In the genomic region with DNA sequence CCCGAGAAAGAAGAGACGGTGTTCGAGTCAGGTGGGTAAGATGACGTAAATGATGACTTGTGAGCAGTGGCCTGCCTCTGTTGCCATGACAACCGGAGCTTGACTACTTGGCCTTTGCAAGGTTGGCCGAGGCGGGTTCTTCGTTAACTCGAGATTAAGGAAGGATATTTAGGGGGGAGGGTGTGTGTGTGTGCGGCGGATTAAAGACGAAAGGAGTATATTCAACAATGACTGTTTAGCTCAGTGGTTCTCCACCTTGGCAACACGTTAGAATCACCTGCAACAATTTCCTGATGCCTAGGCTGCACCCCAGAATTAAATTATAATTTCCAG, we compare ENCODE assay signal across 8 cellular contexts. TPM values are rescaled to one million over a fixed set of nuclear protein-coding genes. Genes with fewer than 3 reads are reported as not detected.
DNase-seq lines count a peak whose midpoint lies in the region; ATAC-seq and TF ChIP-seq lines count a peak whose summit lies in the region.

No MANE protein-coding gene starts in this region.

- intact Hi-C loops in activated CD4-positive, alpha-beta T cell treated with anti-CD3 and anti-CD28 coated beads, Interleukin-2, amount 10 ng/mL, durations not matched to agents 24 days and 14 days (cut with micrococcal nuclease) = loop anchor here (1.0 to 2.0 kb wide), 2 partner anchors 69 to 106 kb away; a partner anchor contains a TSS

- peak overlapping the region; percentile 100 for H3K27ac Mint-ChIP-seq in activated CD4-positive, alpha-beta T cell treated with anti-CD3 and anti-CD28 coated beads, Interleukin-2, amount 10 ng/mL, durations not matched to agents 24 days and 14 days

- H3K9me3 ChIP-seq in DND-41 (ENCODE audit: insufficient read depth, low read length, severe bottlenecking) = no peaks in the 10 kb centered on the region

- no peaks in the 10 kb centered on the region for H3K27me3 Mint-ChIP-seq in activated CD4-positive, alpha-beta T cell treated with anti-CD3 and anti-CD28 coated beads, Interleukin-2, amount 10 ng/mL, durations not matched to agents 24 days and 14 days

- DNase-seq in DND-41 = no peak
- DNase-seq in NCI-H2196 (lab: John Stamatoyannopoulos, UW; ENCODE audit: unreplicated experiment) = peak; percentile 82
- peak; percentile 94 for DNase-seq in activated CD4-positive, alpha-beta T cell treated with anti-CD3 and anti-CD28 coated beads, Interleukin-2, amount 10 ng/mL, durations not matched to agents 24 days and 14 days
- DNase-seq in dedifferentiated amniotic fluid mesenchymal stem cell (ENCODE audit: extremely low spot score) = peak; percentile 55
- DNase-seq in left kidney (ENCODE audit: low read depth, low spot score) = peak; percentile 98
- peak; percentile 49 to 52 for DNase-seq in stimulated activated CD4-positive, alpha-beta T cell treated with anti-CD3 and anti-CD28 coated beads, Interleukin-1b, Interleukin-23, amount 100 ng/mL, for 4 hours (ENCODE audit: low read depth in 2 of 2)

- peaks cover 13% of the 10 kb centered on the region for H3K36me3 Mint-ChIP-seq in activated CD4-positive, alpha-beta T cell treated with anti-CD3 and anti-CD28 coated beads, Interleukin-2, amount 10 ng/mL, durations not matched to agents 24 days and 14 days (ENCODE audit: low read depth)

- peaks cover 32% of the 10 kb centered on the region for H3K79me2 ChIP-seq in DND-41 (ENCODE audit: insufficient read depth, low read length)

- no peaks in the 10 kb centered on the region for H4K20me1 ChIP-seq in DND-41 (ENCODE audit: insufficient read depth, low read length)

- H3K4me3 Mint-ChIP-seq in activated CD4-positive, alpha-beta T cell treated with anti-CD3 and anti-CD28 coated beads, Interleukin-2, amount 10 ng/mL, durations not matched to agents 24 days and 14 days = peak overlapping the region; percentile 99

- H3K9ac ChIP-seq in DND-41 (ENCODE audit: low read depth, low read length) = peak overlapping the region; percentile 59

- H3K27ac ChIP-seq in DND-41 (ENCODE audit: low read length) = peak overlapping the region; percentile 93

- H2AFZ ChIP-seq in DND-41 (ENCODE audit: low read depth, low read length) = peak overlapping the region; percentile 90

- no peak for TF ChIP-seq CTCF in DND-41 (IDR thresholded peaks at IDR 0.05; ENCODE audit: borderline replicate concordance, extremely low read depth, low read length, poor library complexity, severe bottlenecking)

- H3K4me3 ChIP-seq in DND-41 (ENCODE audit: low read depth in 1 of 2, low read length in 2 of 2) = peak overlapping the region; percentile 9 to 69; a peak in 3 of 4 replicates

- H3K36me3 ChIP-seq in DND-41 (ENCODE audit: insufficient read depth, low read length) = 0 out of 2 replicates have a peak, but pooled peaks cover 2% of the 10 kb centered on the region

- peaks cover 24% of the 10 kb centered on the region for H3K4me1 Mint-ChIP-seq in activated CD4-positive, alpha-beta T cell treated with anti-CD3 and anti-CD28 coated beads, Interleukin-2, amount 10 ng/mL, durations not matched to agents 24 days and 14 days

- H3K4me2 ChIP-seq in DND-41 (ENCODE audit: insufficient read depth, low read length) = peak overlapping the region; percentile 74

- 0 out of 3 replicates have a peak, but pooled peaks have one; percentile 0 for ATAC-seq in DND-41 (ENCODE audit: insufficient read depth, low read depth)
- ATAC-seq in HG02642 (IDR thresholded peaks at IDR 0.05; ENCODE audit: poor library complexity, unreplicated experiment) = peak; percentile 41
- ATAC-seq in HG03196 (IDR thresholded peaks at IDR 0.05; ENCODE audit: unreplicated experiment) = no peak

- no peaks in the 10 kb centered on the region for H3K27me3 ChIP-seq in DND-41 (ENCODE audit: insufficient read depth, low read length, poor library complexity)

- no peaks in the 10 kb centered on the region for H3K9me3 Mint-ChIP-seq in activated CD4-positive, alpha-beta T cell treated with anti-CD3 and anti-CD28 coated beads, Interleukin-2, amount 10 ng/mL, durations not matched to agents 24 days and 14 days

- peaks cover 25% of the 10 kb centered on the region for H3K4me1 ChIP-seq in DND-41 (ENCODE audit: insufficient read depth, low read length)

RNA-seq across cellular contexts. Expression of a gene that starts 0.4 kb away (rescaled TPM):
- total RNA-seq in activated CD4-positive, alpha-beta T cell treated with anti-CD3 and anti-CD28 coated beads, Interleukin-2, amount 10 ng/mL, durations not matched to agents 24 days and 14 days = 19.9 and 25.5 TPM in 2 replicates

RNA-seq across cellular contexts. Expression of a gene that starts 41.4 kb away (rescaled TPM):
- total RNA-seq in activated CD4-positive, alpha-beta T cell treated with anti-CD3 and anti-CD28 coated beads, Interleukin-2, amount 10 ng/mL, durations not matched to agents 24 days and 14 days = 11.5 and 11.9 TPM in 2 replicates
